18 cellular contexts compared by ENCODE assay signal in genomic region chr11:125390949-125391348, GRCh38.
DNase-seq lines count a peak whose midpoint lies in the region; ATAC-seq and TF ChIP-seq lines count a peak whose summit lies in the region.
"Had no signal": no experiment of that assay in that cellular context is flagged by ENCODE, and none has a peak within 500 bp of the region (broad histone marks: within the 10 kb centered on the region; RNA-seq: fewer than 3 reads in every experiment).

No MANE protein-coding gene starts in this region.

- peak overlapping the region in 1 of 3 experiments; percentile 62; a peak in 4 of 7 replicates for H3K27ac Mint-ChIP-seq in H9
- H3K27ac Mint-ChIP-seq: nephron progenitor cell had no signal

- H3K36me3 ChIP-seq in sigmoid colon = no peaks in the 10 kb centered on the region
- H3K36me3 ChIP-seq in brain microvascular endothelial cell (replicated peaks) = no peaks in the 10 kb centered on the region
- H3K36me3 ChIP-seq: breast epithelium, thyroid gland had no signal

- H3K27me3 Mint-ChIP-seq in H9 (ENCODE audit: low read depth) = no peaks in the 10 kb centered on the region

- no peak for DNase-seq in H9
- DNase-seq in fibroblast of villous mesenchyme (ENCODE audit: low read depth) = peak; percentile 63
- DNase-seq in sigmoid colon = peak; percentile 2
- no peak for DNase-seq in activated CD4-positive, alpha-beta T cell treated with anti-CD3 and anti-CD28 coated beads for 48 hours
- DNase-seq in GM19238 (ENCODE audit: insufficient read length, low spot score) = no peak
- DNase-seq in brain microvascular endothelial cell = no peak
- DNase-seq: activated T-cell treated with anti-CD3 and anti-CD28 coated beads, Interleukin-2, amount 50 U/mL, for 1 hour; Calu3; NCI-H774; nephron progenitor cell; SIG-M5; stimulated activated CD4-positive, alpha-beta T cell treated with anti-CD3 and anti-CD28 coated beads, Interleukin-12 subunit alpha, Interleukin-12 subunit beta, amount 100 ng/mL, for 4 hours; thyroid gland had no signal

- no peak overlapping the region for H4K5ac ChIP-seq in H9 (ENCODE audit: insufficient read length, low read depth, low read length)

- no peak overlapping the region for H3K9ac ChIP-seq in H9 (ENCODE audit: extremely low read depth, insufficient read length, low read length)

- no peak overlapping the region for H2AK5ac ChIP-seq in H9 (ENCODE audit: insufficient read length, low read length)

- no peaks in the 10 kb centered on the region for H4K20me1 ChIP-seq in H9 (ENCODE audit: control insufficient read depth, insufficient read depth, insufficient read length)

- no peak overlapping the region for H3K56ac ChIP-seq in H9 (ENCODE audit: insufficient read length, low read depth, low read length)

- no peaks in the 10 kb centered on the region for H3K9me3 Mint-ChIP-seq in H9
- H3K9me3 Mint-ChIP-seq: nephron progenitor cell had no signal

- peaks cover 0 to 4% (median 0%) of the 10 kb centered on the region in 3 experiments; a peak in 1 of 7 replicates for H3K36me3 Mint-ChIP-seq in H9 (ENCODE audit: insufficient read depth in 1 of 3, low read depth in 3 of 3)

- H3K4me1 ChIP-seq in H9 (ENCODE audit: insufficient read depth, low read length) (peaks cover 11% of the 10 kb centered on the region; the same call in 1 of the 2 replicates), sigmoid colon (peaks cover 0 to 14% (median 11%) of the 10 kb centered on the region in 4 donors)
- H3K4me1 ChIP-seq: breast epithelium had no signal

- H3K27ac ChIP-seq in H9 (ENCODE audit: insufficient read length, low read depth, low read length) (peak overlapping the region; percentile 35), sigmoid colon (peak overlapping the region in 1 of 4 donors; percentile 45), brain microvascular endothelial cell (no peak overlapping the region)
- H3K27ac ChIP-seq: breast epithelium, thyroid gland, VCaP had no signal

- H3K27me3 ChIP-seq in H9 (ENCODE audit: insufficient read depth, low read length) = no peaks in the 10 kb centered on the region
- no peaks in the 10 kb centered on the region for H3K27me3 ChIP-seq in sigmoid colon
- H3K27me3 ChIP-seq in brain microvascular endothelial cell (replicated peaks) = no peaks in the 10 kb centered on the region
- H3K27me3 ChIP-seq: breast epithelium, thyroid gland had no signal

- peaks cover 34 to 39% of the 10 kb centered on the region in 2 experiments for H3K4me1 Mint-ChIP-seq in H9

- no peak overlapping the region for H3K4me3 Mint-ChIP-seq in H9
- H3K4me3 Mint-ChIP-seq: nephron progenitor cell had no signal

- H3T11ph ChIP-seq in H9 (ENCODE audit: low read length) = no peak overlapping the region

- H2BK120ac ChIP-seq in H9 (ENCODE audit: low read depth, low read length, poor library complexity, severe bottlenecking) = no peak overlapping the region

- H2BK15ac ChIP-seq in H9 (ENCODE audit: low read depth, low read length) = no peak overlapping the region; the same call in 1 of the 2 replicates

- H3K4me2 ChIP-seq in H9 (ENCODE audit: insufficient read depth, insufficient read length, low read length) = no peak overlapping the region

- H2BK12ac ChIP-seq in H9 (ENCODE audit: insufficient read length, low read depth, low read length) = no peak overlapping the region

- ATAC-seq in SK-N-SH treated with all-trans-retinoic acid at 6 μM for 48 hours = peak; percentile 20; the same call in 2 of the 3 replicates
- ATAC-seq in GM19463 (IDR thresholded peaks at IDR 0.05; ENCODE audit: unreplicated experiment) = no peak
- ATAC-seq: esophagus mucosa had no signal

- H3K18ac ChIP-seq in H9 (ENCODE audit: insufficient read length, low read depth, low read length) = no peak overlapping the region

- H2BK20ac ChIP-seq in H9 (ENCODE audit: low read depth, low read length, poor library complexity, severe bottlenecking) = no peak overlapping the region

- TF ChIP-seq CTCF in H9 (conservative IDR thresholded peaks at IDR 0.05) (no peak), fibroblast of villous mesenchyme (IDR thresholded peaks at IDR 0.05; ENCODE audit: insufficient read depth, low read depth, low read length) (no peak), sigmoid colon (IDR thresholded peaks at IDR 0.05) (no peak), brain microvascular endothelial cell (IDR thresholded peaks at IDR 0.05; ENCODE audit: low read depth, low read length, missing control alignments) (no peak)

- no peak for TF ChIP-seq POLR2A in sigmoid colon (IDR thresholded peaks at IDR 0.05)

- no peaks in the 10 kb centered on the region for H3K79me2 ChIP-seq in H9 (ENCODE audit: insufficient read depth, low read length)

- no peak overlapping the region for H3K4me3 ChIP-seq in fibroblast of villous mesenchyme (ENCODE audit: low read depth, low read length)
- H3K4me3 ChIP-seq in sigmoid colon = no peak overlapping the region
- no peak overlapping the region for H3K4me3 ChIP-seq in brain microvascular endothelial cell (ENCODE audit: low read depth, low read length)
- H3K4me3 ChIP-seq: breast epithelium, thyroid gland had no signal

- H3K23me2 ChIP-seq in H9 (ENCODE audit: insufficient read length, low read depth, low read length, poor library complexity, severe bottlenecking) = no peaks in the 10 kb centered on the region

- no peak for TF ChIP-seq EP300 in sigmoid colon (IDR thresholded peaks at IDR 0.05)

- H4K91ac ChIP-seq in H9 (ENCODE audit: insufficient read length, low read depth, low read length) = no peak overlapping the region

- no peaks in the 10 kb centered on the region for H3K9me3 ChIP-seq in H9 (ENCODE audit: control insufficient read depth, low read depth, low read length)
- H3K9me3 ChIP-seq in sigmoid colon = no peaks in the 10 kb centered on the region
- H3K9me3 ChIP-seq: breast epithelium, thyroid gland had no signal

- WGBS in H9 (ENCODE audit: extremely low coverage, insufficient read length, low lambda C conversion rate) = no CpG with 5 or more reads among the region's 5 CpGs
- 21 to 26% methylated on average over 5 of the region's 5 CpGs for WGBS in sigmoid colon, 2 donors

- intact Hi-C loops in sigmoid colon (cut with DNase I) = no loop called here

- H3K4ac ChIP-seq in H9 (ENCODE audit: low read depth, low read length) = no peak overlapping the region

- H2AFZ ChIP-seq in H9 (ENCODE audit: low read length) = no peak overlapping the region

- H3K23ac ChIP-seq in H9 (ENCODE audit: insufficient read length, low read depth, low read length) = no peak overlapping the region

- H2BK5ac ChIP-seq in H9 (ENCODE audit: insufficient read length, low read length) = no peak overlapping the region

- H3K14ac ChIP-seq in H9 (ENCODE audit: insufficient read depth, low read length) = no peak overlapping the region

- in situ Hi-C loops in brain microvascular endothelial cell (cut with HindIII; ENCODE audit: low pct_ligation_motif_present, low sequenced_read_pairs) = no loop called here

- no peaks in the 10 kb centered on the region for H3K79me1 ChIP-seq in H9 (ENCODE audit: insufficient read depth, low read depth, low read length, poor library complexity, severe bottlenecking)

- no peak overlapping the region for H4K8ac ChIP-seq in H9 (replicated peaks; ENCODE audit: insufficient read length, low read depth, low read length)

TF ChIP-seq in SK-N-SH treated with all-trans-retinoic acid at 6 μM for 48 hours, 23 proteins besides CTCF, POLR2A, EP300 and RAD21:
- TF ChIP-seq TSHZ2 (CRISPR knock-in tag; IDR thresholded peaks at IDR 0.05) (peak; percentile 69), TCF4 (CRISPR knock-in tag; IDR thresholded peaks at IDR 0.05; ENCODE audit: borderline replicate concordance) (peak; percentile 70; the same call in 1 of the 2 replicates), TOX (CRISPR knock-in tag; IDR thresholded peaks at IDR 0.05; ENCODE audit: borderline replicate concordance) (no peak), ZFP3 (CRISPR knock-in tag; IDR thresholded peaks at IDR 0.05) (0 out of 2 replicates have a peak, but pooled peaks have one; percentile 27), CREB5 (CRISPR knock-in tag; IDR thresholded peaks at IDR 0.05; ENCODE audit: low read depth) (0 out of 2 replicates have a peak, but pooled peaks have one; percentile 28), ISL1 (CRISPR knock-in tag; IDR thresholded peaks at IDR 0.05) (peak; percentile 57), ESRRG (CRISPR knock-in tag; IDR thresholded peaks at IDR 0.05) (no peak)
TF ChIP-seq in SK-N-SH treated with all-trans-retinoic acid at 6 μM for 48 hours: peak in this region for 5.

Comparison
In these comparisons a context has a peak if more than half of its experiments do, and no peak if none do; other contexts are left out.
1. DNase-seq: peak in fibroblast of villous mesenchyme (single experiment) and sigmoid colon (single experiment); none in H9 (single experiment), activated CD4-positive, alpha-beta T cell treated with anti-CD3 and anti-CD28 coated beads for 48 hours (single experiment), GM19238 (single experiment) and brain microvascular endothelial cell (single experiment).